ENCODE assay signal across 8 cellular contexts in the genomic region with DNA sequence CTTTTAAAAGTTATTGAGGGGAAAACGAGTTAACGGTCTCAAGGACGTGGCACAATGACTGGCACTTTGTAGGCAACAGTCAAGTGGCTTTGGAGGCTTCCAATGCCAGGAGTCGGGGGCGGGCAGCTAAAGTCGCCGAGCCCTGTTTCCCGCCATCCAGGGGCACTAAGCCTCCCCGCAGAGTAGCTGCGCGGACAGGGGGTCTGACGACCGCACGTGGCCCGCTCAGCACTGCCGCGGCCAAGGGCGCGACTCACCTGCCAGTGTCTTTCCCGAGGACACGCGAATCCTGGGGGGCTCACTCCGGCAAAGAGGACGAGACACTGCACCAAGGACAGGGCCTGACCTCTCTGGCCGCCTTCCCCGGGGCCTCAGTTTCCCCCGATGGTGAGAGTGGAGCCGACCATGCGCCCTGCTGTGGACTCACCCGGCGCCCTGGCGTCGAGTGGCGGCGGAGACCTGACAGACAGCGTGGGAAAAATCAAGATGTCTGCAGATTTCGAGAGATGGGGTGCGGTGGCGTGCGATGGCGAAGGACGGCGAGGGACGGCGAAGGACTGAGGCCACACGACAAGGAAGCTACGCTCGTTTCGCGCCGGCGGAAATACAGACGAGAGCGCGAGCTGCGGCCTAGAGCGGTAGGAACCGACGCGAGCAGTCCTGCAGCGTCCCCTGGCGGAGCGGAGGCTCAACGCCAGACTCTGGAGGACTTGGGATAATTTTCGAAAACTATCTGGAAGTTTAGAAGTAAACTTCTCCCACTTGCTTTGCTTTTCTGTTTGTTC. TPM values are rescaled to one million over a fixed set of nuclear protein-coding genes. Genes with fewer than 3 reads are reported as not detected.
A peak's percentile ranks its signal among the peaks of the same experiment; 100 is the strongest.
DNase-seq lines count a peak whose midpoint lies in the region; ATAC-seq, FAIRE-seq and TF ChIP-seq lines count a peak whose summit lies in the region.

Gene SNHG17, minus strand, starts transcription at position 559 of the 785 bp plus-strand sequence.

- H3K27ac ChIP-seq in kidney (ENCODE audit: low read depth in 2 of 2, low read length in 2 of 2), result peak within 1 kb of the TSS; percentile 52 to 81

- peak; percentile 100 for TF ChIP-seq CTCF in kidney (IDR thresholded peaks at IDR 0.05; ENCODE audit: borderline replicate concordance, extremely low read depth, insufficient read depth)

- intact Hi-C loops in kidney (cut with DNase I), result no loop called here

- DNase-seq in 8988T (peak; percentile 46), NCI-H446 treated with DMSO at 0.1 percent for 48 hours (lab: John Stamatoyannopoulos, UW) (peak; percentile 86), cerebellar cortex (ENCODE audit: low spot score) (peak; percentile 91), kidney (peak; percentile 97)
- DNase-seq in activated CD4-positive, CD25-positive, alpha-beta regulatory T cell treated with anti-CD3 and anti-CD28 coated beads, Interleukin-2, amount 50 U/mL, for 72 hours, result peak; percentile 92
- DNase-seq in stimulated activated CD4-positive, alpha-beta T cell treated with anti-CD3 and anti-CD28 coated beads, Interleukin-15, amount 100 ng/mL, for 1 hour (ENCODE audit: low read depth in 1 of 2, low spot score in 1 of 2), result peak; percentile 80 to 81

- H3K4me1 ChIP-seq in kidney (ENCODE audit: control insufficient read depth in 1 of 2, insufficient read depth in 1 of 2, low read depth in 1 of 2, low read length in 2 of 2), result peaks cover 0 to 3% of the 10 kb centered on the region in 2 donors

- FAIRE-seq in kidney (lab: Jason Lieb, UNC), result no peak

- H3K36me3 ChIP-seq in kidney (ENCODE audit: control insufficient read depth in 1 of 2, insufficient read depth in 2 of 2, low read length in 2 of 2), result peaks cover 13 to 29% of the 10 kb centered on the region in 2 donors

- peak within 1 kb of the TSS; percentile 83 to 89 for H3K4me3 ChIP-seq in kidney (ENCODE audit: low read length in 2 of 2)

- ATAC-seq in GM18511 (IDR thresholded peaks at IDR 0.05; ENCODE audit: unreplicated experiment) (peak; percentile 71), HG03175 (IDR thresholded peaks at IDR 0.05; ENCODE audit: unreplicated experiment) (peak; percentile 66)

- peak within 1 kb of the TSS; percentile 77 to 84 for H3K9ac ChIP-seq in kidney (ENCODE audit: low read length in 2 of 2)

- peaks cover 0 to 3% of the 10 kb centered on the region in 2 donors for H3K9me3 ChIP-seq in kidney (ENCODE audit: control insufficient read depth in 1 of 2, low read length in 2 of 2)

RNA-seq across cellular contexts. Expression of gene SNHG17, which starts in this region (rescaled TPM):
- 33.2 TPM for total RNA-seq in kidney
- 19.7 TPM for polyA plus RNA-seq in kidney (ENCODE audit: insufficient read depth, low read depth, low replicate concordance)

Comparison
In these comparisons a context has a peak if more than half of its experiments do, and no peak if none do; other contexts are left out.
1. Peak in every context shown above with its lines: DNase-seq, ATAC-seq, H3K4me3 ChIP-seq and H3K27ac ChIP-seq.
2. DNase-seq: peak in every context shown above with its lines; median percentile 97 in kidney; 92 in activated CD4-positive, CD25-positive, alpha-beta regulatory T cell treated with anti-CD3 and anti-CD28 coated beads, Interleukin-2, amount 50 U/mL, for 72 hours; 91 in cerebellar cortex; 86 in NCI-H446 treated with DMSO at 0.1 percent for 48 hours; 80 in stimulated activated CD4-positive, alpha-beta T cell treated with anti-CD3 and anti-CD28 coated beads, Interleukin-15, amount 100 ng/mL, for 1 hour; 46 in 8988T.